In the genomic region with DNA sequence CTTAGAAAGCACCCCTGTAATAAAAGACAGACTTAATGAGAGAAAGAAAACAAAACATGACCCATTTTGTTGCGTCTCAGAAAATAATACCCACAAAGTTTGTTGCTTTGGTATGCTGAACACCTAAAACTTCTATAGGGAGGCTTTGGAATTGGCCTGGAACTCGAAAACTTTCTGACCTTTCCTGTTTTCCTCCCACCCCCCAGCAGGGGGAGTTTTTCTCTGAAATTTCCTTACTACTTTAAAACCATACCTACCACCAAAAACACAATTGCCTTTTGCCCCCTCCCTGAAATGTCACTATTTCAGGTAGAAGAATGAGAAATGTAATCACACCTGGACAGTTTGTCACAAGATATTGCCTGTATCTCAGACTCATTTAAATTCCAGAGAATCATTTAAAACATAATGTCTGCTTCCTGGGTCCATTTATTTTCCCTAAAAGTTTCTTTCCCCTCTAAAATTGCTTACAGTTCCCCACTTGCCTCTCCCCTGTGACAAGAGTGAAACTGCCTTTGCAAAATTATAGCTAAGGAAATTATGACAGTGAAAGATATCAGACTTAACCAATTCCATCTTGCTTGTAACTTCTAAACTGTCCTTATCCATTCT, we compare ENCODE assay signal across 9 cellular contexts.
A peak's percentile ranks its signal among the peaks of the same experiment; 100 is the strongest.
DNase-seq lines count a peak whose midpoint lies in the region; ATAC-seq, FAIRE-seq and TF ChIP-seq lines count a peak whose summit lies in the region.
"Had no signal": no experiment of that assay in that cellular context is flagged by ENCODE, and none has a peak within 500 bp of the region (broad histone marks: within the 10 kb centered on the region; RNA-seq: fewer than 3 reads in every experiment).

No MANE protein-coding gene starts in this region.

- POLR2A ChIA-PET in HEK293 (lab: Yijun Ruan, JAX), result no interaction called here

- 48% methylated on average over 2 of the region's 2 CpGs for WGBS in liver
- 72 to 80% (median 72%) methylated on average over 2 of the region's 2 CpGs for WGBS in psoas muscle, 3 donors

- CTCF ChIA-PET in HEK293 (lab: Yijun Ruan, JAX), result interaction anchor here (1.0 to 1.2 kb wide), 2 partner anchors 15 to 30 kb away, joined by 3 read pairs; no protein-coding TSS in a partner anchor

- TF ChIP-seq CTCF in D721Med (IDR thresholded peaks at IDR 0.05; ENCODE audit: insufficient read depth, missing control alignments) (peak; percentile 44), HEK293 (tag by site-specific recombination; IDR thresholded peaks at IDR 0.05) (no peak), liver (IDR thresholded peaks at IDR 0.05; ENCODE audit: low read depth, low read length, missing input control) (peak; percentile 55), psoas muscle (IDR thresholded peaks at IDR 0.05) (no peak)

- H3K9ac ChIP-seq in liver (ENCODE audit: low read depth in 1 of 2, low read length in 2 of 2), result no peak overlapping the region

- ATAC-seq in psoas muscle, result no peak

- H3K27me3 ChIP-seq in liver (ENCODE audit: control insufficient read depth in 4 of 4, insufficient read depth in 4 of 4, low read length in 3 of 4) (no peaks in the 10 kb centered on the region), psoas muscle (ENCODE audit: insufficient read depth in 3 of 3, low read length in 2 of 3) (no peaks in the 10 kb centered on the region)
- H3K27me3 ChIP-seq: ovary had no signal

- H3K4me3 ChIP-seq in HEK293 (ENCODE audit: low read depth, low read length) (no peak overlapping the region), liver (ENCODE audit: low read depth in 1 of 3, low read length in 3 of 3) (no peak overlapping the region), psoas muscle (no peak overlapping the region)
- H3K4me3 ChIP-seq: ovary had no signal

- peak; percentile 48 to 57 for TF ChIP-seq RAD21 in liver (IDR thresholded peaks at IDR 0.05)

- FAIRE-seq in D721Med (lab: Jason Lieb, UNC), result no peak

- H3K27ac ChIP-seq in HEK293 (ENCODE audit: extremely low read depth, low read depth, low read length) (no peak overlapping the region), liver (ENCODE audit: low read depth in 1 of 2, low read length in 2 of 2) (no peak overlapping the region), psoas muscle (no peak overlapping the region)
- H3K27ac ChIP-seq: ovary had no signal

- H3K9me3 ChIP-seq in HEK293 (ENCODE audit: control insufficient read depth, insufficient read depth, low read depth, low read length) (no peaks in the 10 kb centered on the region), liver (ENCODE audit: control insufficient read depth in 4 of 4, low read length in 3 of 4) (no peaks in the 10 kb centered on the region), psoas muscle (no peaks in the 10 kb centered on the region)
- H3K9me3 ChIP-seq: ovary had no signal

- DNase-seq in D721Med (ENCODE audit: insufficient read length, low spot score) (no peak), UCSD-AML1 (lab: John Stamatoyannopoulos, UW; ENCODE audit: unreplicated experiment) (peak; percentile 3), OCI-M2 (lab: John Stamatoyannopoulos, UW; ENCODE audit: unreplicated experiment) (no peak), psoas muscle (no peak), COLO668 (lab: John Stamatoyannopoulos, UW; ENCODE audit: unreplicated experiment) (no peak), NCI-H226 (no peak)
- DNase-seq: ovary had no signal

- no peaks in the 10 kb centered on the region for H3K36me3 ChIP-seq in HEK293 (ENCODE audit: control insufficient read depth in 2 of 2, insufficient read depth in 1 of 2, low read length in 2 of 2)
- no peaks in the 10 kb centered on the region for H3K36me3 ChIP-seq in liver (ENCODE audit: control insufficient read depth in 4 of 4, insufficient read depth in 3 of 4, low read depth in 1 of 4, low read length in 3 of 4)
- no peaks in the 10 kb centered on the region for H3K36me3 ChIP-seq in psoas muscle (ENCODE audit: insufficient read depth in 1 of 2, low read depth in 1 of 2)
- H3K36me3 ChIP-seq: ovary had no signal

- H3K4me1 ChIP-seq in HEK293 (ENCODE audit: control insufficient read depth, insufficient read depth, low read length) (no peaks in the 10 kb centered on the region), liver (ENCODE audit: control insufficient read depth in 4 of 4, insufficient read depth in 4 of 4, low read length in 3 of 4) (no peaks in the 10 kb centered on the region), psoas muscle (no peaks in the 10 kb centered on the region)

- intact Hi-C loops in psoas muscle (cut with DNase I), result no loop called here

TF ChIP-seq in HEK293, 187 proteins besides CTCF, POLR2A, EP300 and RAD21:
- TF ChIP-seq ZNF654 (tag by site-specific recombination; IDR thresholded peaks at IDR 0.05; ENCODE audit: low read depth) (0 out of 2 replicates have a peak, but pooled peaks have one; percentile 6), ZNF169 (tag by site-specific recombination; IDR thresholded peaks at IDR 0.05) (no peak)

TF ChIP-seq in liver, 16 proteins besides CTCF, POLR2A, EP300 and RAD21:
- TF ChIP-seq SP1 (IDR thresholded peaks at IDR 0.05), result no peak
- no peak for TF ChIP-seq MAX (IDR thresholded peaks at IDR 0.05)
- no peak for TF ChIP-seq HNF4G (IDR thresholded peaks at IDR 0.05)
- TF ChIP-seq NR2F2 (IDR thresholded peaks at IDR 0.05), result no peak
- no peak for TF ChIP-seq FOXA2 (IDR thresholded peaks at IDR 0.05)
- TF ChIP-seq ATF3 (IDR thresholded peaks at IDR 0.05), result no peak
- no peak for TF ChIP-seq GABPA (IDR thresholded peaks at IDR 0.05 in 1 of 2, conservative IDR thresholded peaks at IDR 0.05 in 1 of 2)
- TF ChIP-seq JUND (IDR thresholded peaks at IDR 0.05), result no peak
- TF ChIP-seq YY1 (IDR thresholded peaks at IDR 0.05), result no peak
- TF ChIP-seq, protein P1, sequence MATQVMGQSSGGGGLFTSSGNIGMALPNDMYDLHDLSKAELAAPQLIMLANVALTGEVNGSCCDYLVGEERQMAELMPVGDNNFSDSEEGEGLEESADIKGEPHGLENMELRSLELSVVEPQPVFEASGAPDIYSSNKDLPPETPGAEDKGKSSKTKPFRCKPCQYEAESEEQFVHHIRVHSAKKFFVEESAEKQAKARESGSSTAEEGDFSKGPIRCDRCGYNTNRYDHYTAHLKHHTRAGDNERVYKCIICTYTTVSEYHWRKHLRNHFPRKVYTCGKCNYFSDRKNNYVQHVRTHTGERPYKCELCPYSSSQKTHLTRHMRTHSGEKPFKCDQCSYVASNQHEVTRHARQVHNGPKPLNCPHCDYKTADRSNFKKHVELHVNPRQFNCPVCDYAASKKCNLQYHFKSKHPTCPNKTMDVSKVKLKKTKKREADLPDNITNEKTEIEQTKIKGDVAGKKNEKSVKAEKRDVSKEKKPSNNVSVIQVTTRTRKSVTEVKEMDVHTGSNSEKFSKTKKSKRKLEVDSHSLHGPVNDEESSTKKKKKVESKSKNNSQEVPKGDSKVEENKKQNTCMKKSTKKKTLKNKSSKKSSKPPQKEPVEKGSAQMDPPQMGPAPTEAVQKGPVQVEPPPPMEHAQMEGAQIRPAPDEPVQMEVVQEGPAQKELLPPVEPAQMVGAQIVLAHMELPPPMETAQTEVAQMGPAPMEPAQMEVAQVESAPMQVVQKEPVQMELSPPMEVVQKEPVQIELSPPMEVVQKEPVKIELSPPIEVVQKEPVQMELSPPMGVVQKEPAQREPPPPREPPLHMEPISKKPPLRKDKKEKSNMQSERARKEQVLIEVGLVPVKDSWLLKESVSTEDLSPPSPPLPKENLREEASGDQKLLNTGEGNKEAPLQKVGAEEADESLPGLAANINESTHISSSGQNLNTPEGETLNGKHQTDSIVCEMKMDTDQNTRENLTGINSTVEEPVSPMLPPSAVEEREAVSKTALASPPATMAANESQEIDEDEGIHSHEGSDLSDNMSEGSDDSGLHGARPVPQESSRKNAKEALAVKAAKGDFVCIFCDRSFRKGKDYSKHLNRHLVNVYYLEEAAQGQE (IDR thresholded peaks at IDR 0.05), result no peak
- TF ChIP-seq FOXA1 (IDR thresholded peaks at IDR 0.05), result no peak
- TF ChIP-seq TAF1 (conservative IDR thresholded peaks at IDR 0.05), result no peak
- no peak for TF ChIP-seq HNF4A (conservative IDR thresholded peaks at IDR 0.05)
- TF ChIP-seq EGR1 (IDR thresholded peaks at IDR 0.05; ENCODE audit: low read depth in 2 of 2), result no peak
- TF ChIP-seq, protein P2, sequence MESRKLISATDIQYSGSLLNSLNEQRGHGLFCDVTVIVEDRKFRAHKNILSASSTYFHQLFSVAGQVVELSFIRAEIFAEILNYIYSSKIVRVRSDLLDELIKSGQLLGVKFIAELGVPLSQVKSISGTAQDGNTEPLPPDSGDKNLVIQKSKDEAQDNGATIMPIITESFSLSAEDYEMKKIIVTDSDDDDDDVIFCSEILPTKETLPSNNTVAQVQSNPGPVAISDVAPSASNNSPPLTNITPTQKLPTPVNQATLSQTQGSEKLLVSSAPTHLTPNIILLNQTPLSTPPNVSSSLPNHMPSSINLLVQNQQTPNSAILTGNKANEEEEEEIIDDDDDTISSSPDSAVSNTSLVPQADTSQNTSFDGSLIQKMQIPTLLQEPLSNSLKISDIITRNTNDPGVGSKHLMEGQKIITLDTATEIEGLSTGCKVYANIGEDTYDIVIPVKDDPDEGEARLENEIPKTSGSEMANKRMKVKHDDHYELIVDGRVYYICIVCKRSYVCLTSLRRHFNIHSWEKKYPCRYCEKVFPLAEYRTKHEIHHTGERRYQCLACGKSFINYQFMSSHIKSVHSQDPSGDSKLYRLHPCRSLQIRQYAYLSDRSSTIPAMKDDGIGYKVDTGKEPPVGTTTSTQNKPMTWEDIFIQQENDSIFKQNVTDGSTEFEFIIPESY (IDR thresholded peaks at IDR 0.05), result no peak
- TF ChIP-seq RXRA (IDR thresholded peaks at IDR 0.05), result no peak
TF ChIP-seq in liver: peak in this region for 0.

Comparison
In these comparisons a context has a peak if more than half of its experiments do, and no peak if none do; other contexts are left out.
1. CTCF ChIP-seq: peak in D721Med (single experiment) and liver (single experiment); none in HEK293 (single experiment) and psoas muscle (single experiment).